25 cellular contexts compared by ENCODE assay signal in the genomic region with DNA sequence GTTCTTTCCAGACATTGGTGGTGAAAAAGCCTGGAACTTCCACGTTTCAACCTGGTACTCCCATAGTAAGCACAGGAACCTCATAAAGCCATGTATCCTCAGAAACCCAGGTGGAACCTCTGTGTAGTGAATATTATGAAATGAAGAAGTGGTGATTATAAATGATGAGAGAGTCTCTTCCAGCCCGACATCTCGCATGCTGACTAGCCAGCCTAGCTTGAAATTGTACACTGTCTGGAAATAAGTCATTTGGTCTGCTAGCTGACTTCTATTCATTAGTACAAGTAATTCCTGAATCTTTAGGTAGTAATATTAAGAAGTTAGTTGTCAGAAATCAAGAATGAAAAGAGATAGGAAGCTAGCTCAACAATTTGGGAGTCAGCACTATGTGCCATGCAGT.
"Had no signal": no experiment of that assay in that cellular context is flagged by ENCODE, and none has a peak within 500 bp of the region (broad histone marks: within the 10 kb centered on the region; RNA-seq: fewer than 3 reads in every experiment).

No MANE protein-coding gene starts in this region.

- H3K27ac Mint-ChIP-seq: immature natural killer cell; memory B cell; naive thymus-derived CD8-positive, alpha-beta T cell; nephron; progenitor cell of endocrine pancreas; stimulated activated naive B cell treated with anti-CD40 and anti-IgM and Interleukin-4, amounts not matched to agents 10 μg/mL and 1 μg/mL and 100 μg/mL, for 72 hours had no signal

- H3K4me1 Mint-ChIP-seq: nephron; neural crest cell; stimulated activated naive B cell treated with anti-CD40 and anti-IgM and Interleukin-4, amounts not matched to agents 10 μg/mL and 1 μg/mL and 100 μg/mL, for 72 hours had no signal

- H3K9me3 ChIP-seq: left ventricle myocardium inferior, ovary, right atrium auricular region, right lobe of liver, stomach, testis, thyroid gland, transverse colon, upper lobe of right lung had no signal

- ATAC-seq: naive thymus-derived CD8-positive, alpha-beta T cell; right lobe of liver; stimulated activated naive B cell treated with anti-CD40 and anti-IgM and Interleukin-4, amounts not matched to agents 10 μg/mL and 1 μg/mL and 100 μg/mL, for 72 hours; stimulated activated naive CD8-positive, alpha-beta T cell treated with anti-CD3 and anti-CD28 coated beads, Interleukin-15, Interleukin-2, amounts not matched to agents 100 U/mL and 50 U/mL, for 24 hours; upper lobe of right lung had no signal

- H3K27me3 ChIP-seq: ovary, right atrium auricular region, right lobe of liver, stomach, testis, thyroid gland, transverse colon, upper lobe of right lung had no signal

- H3K36me3 ChIP-seq: ovary, right atrium auricular region, right lobe of liver, thyroid gland, upper lobe of right lung had no signal

- H3K27me3 Mint-ChIP-seq: memory B cell; naive thymus-derived CD8-positive, alpha-beta T cell; progenitor cell of endocrine pancreas; stimulated activated naive B cell treated with anti-CD40 and anti-IgM and Interleukin-4, amounts not matched to agents 10 μg/mL and 1 μg/mL and 100 μg/mL, for 72 hours had no signal

- H3K9me3 Mint-ChIP-seq: immature natural killer cell; memory B cell; naive thymus-derived CD8-positive, alpha-beta T cell had no signal

- H3K4me1 ChIP-seq: right atrium auricular region, right lobe of liver, testis, thyroid gland, upper lobe of right lung had no signal

- H3K4me3 ChIP-seq: left ventricle myocardium inferior, lung, ovary, right atrium auricular region, right lobe of liver, stomach, testis, thyroid gland, transverse colon, upper lobe of right lung had no signal

- H3K27ac ChIP-seq: left ventricle myocardium inferior, ovary, right atrium auricular region, right lobe of liver, stomach, testis, thyroid gland, transverse colon, upper lobe of right lung had no signal

- DNase-seq: hypothalamus; immature natural killer cell; kidney; left ventricle myocardium inferior; naive thymus-derived CD8-positive, alpha-beta T cell; nucleus accumbens; ovary; right lobe of liver; stimulated activated CD4-positive, alpha-beta T cell treated with anti-CD3 and anti-CD28 coated beads, Interleukin-12 subunit alpha, Interleukin-12 subunit beta, amount 100 ng/mL, for 4 hours; stimulated activated CD4-positive, alpha-beta T cell treated with anti-CD3 and anti-CD28 coated beads, Interleukin-15, amount 100 ng/mL, for 24 hours; stimulated activated CD4-positive, alpha-beta T cell treated with anti-CD3 and anti-CD28 coated beads, Interleukin-2, amount 100 ng/mL, for 24 hours; stimulated activated CD4-positive, alpha-beta T cell treated with anti-CD3 and anti-CD28 coated beads, Interleukin-4, amount 100 ng/mL, for 1 hour; stimulated activated naive B cell treated with anti-CD40 and anti-IgM and Interleukin-4, amounts not matched to agents 10 μg/mL and 1 μg/mL and 100 μg/mL, for 72 hours; stimulated activated naive CD8-positive, alpha-beta T cell treated with anti-CD3 and anti-CD28 coated beads, Interleukin-15, Interleukin-2, amounts not matched to agents 100 U/mL and 50 U/mL, for 24 hours; stomach; testis; thyroid gland; transverse colon; upper lobe of right lung had no signal

- H3K4me3 Mint-ChIP-seq: immature natural killer cell; memory B cell; naive thymus-derived CD8-positive, alpha-beta T cell; nephron; neural crest cell; stimulated activated naive B cell treated with anti-CD40 and anti-IgM and Interleukin-4, amounts not matched to agents 10 μg/mL and 1 μg/mL and 100 μg/mL, for 72 hours had no signal
